In genomic region chr7:104923010-104923421, GRCh38 we compare ENCODE assay signal across 8 cellular contexts.
DNase-seq lines count a peak whose midpoint lies in the region; ATAC-seq and TF ChIP-seq lines count a peak whose summit lies in the region.

No MANE protein-coding gene starts in this region.

- CTCF ChIA-PET in Panc1 (lab: Charles Lee): no interaction called here

- H3K4me1 Mint-ChIP-seq in activated T-cell treated with anti-CD3 and anti-CD28 coated beads, Interleukin-2, amount 50 U/mL, for 72 hours (ENCODE audit: low read depth): peaks cover 9% of the 10 kb centered on the region

- no peak for TF ChIP-seq EP300 in transverse colon (IDR thresholded peaks at IDR 0.05; ENCODE audit: low read depth)

- H3K27ac Mint-ChIP-seq in activated T-cell treated with anti-CD3 and anti-CD28 coated beads, Interleukin-2, amount 50 U/mL, for 72 hours: peak overlapping the region; percentile 15

- no peaks in the 10 kb centered on the region for H3K27me3 Mint-ChIP-seq in activated T-cell treated with anti-CD3 and anti-CD28 coated beads, Interleukin-2, amount 50 U/mL, for 72 hours (ENCODE audit: low read depth)

- ATAC-seq in GM21723 (IDR thresholded peaks at IDR 0.05; ENCODE audit: unreplicated experiment) (peak; percentile 98), Panc1 (peak; percentile 91)
- ATAC-seq in activated T-cell treated with anti-CD3 and anti-CD28 coated beads, Interleukin-2, amount 50 U/mL, for 72 hours (replicated peaks in 1 of 2): peak; percentile 99 to 100

- no peak for TF ChIP-seq POLR2A in transverse colon (IDR thresholded peaks at IDR 0.05)

- H3K36me3 ChIP-seq in Panc1 (ENCODE audit: control insufficient read depth, insufficient read depth, low read length): no peaks in the 10 kb centered on the region
- H3K36me3 ChIP-seq in transverse colon: no peaks in the 10 kb centered on the region

- in situ Hi-C loops in Panc1 (cut with HindIII; ENCODE audit: low pct_unique_long_range_greater_than_20kb, low sequenced_read_pairs) (no loop called here), transverse colon (cut with MboI; ENCODE audit: low pct_ligation_motif_present in 1 of 4, low pct_unique_long_range_greater_than_20kb in 1 of 4, low sequenced_read_pairs in 3 of 4) (no loop called here)

- no peaks in the 10 kb centered on the region for H3K9me3 Mint-ChIP-seq in activated T-cell treated with anti-CD3 and anti-CD28 coated beads, Interleukin-2, amount 50 U/mL, for 72 hours

- H3K27ac ChIP-seq in Panc1 (ENCODE audit: low read length): peak overlapping the region; percentile 14; the same call in 1 of the 2 replicates
- peak overlapping the region; percentile 75 to 79 (median 76) for H3K27ac ChIP-seq in transverse colon

- no peaks in the 10 kb centered on the region for H3K4me1 ChIP-seq in Panc1 (ENCODE audit: control insufficient read depth, insufficient read depth, low read length)
- H3K4me1 ChIP-seq in transverse colon: peaks cover 5 to 48% (median 24%) of the 10 kb centered on the region in 4 donors

- DNase-seq in EL (peak; percentile 86), Panc1 (ENCODE audit: low read depth, low spot score) (peak; percentile 70), fibroblast of peridontal ligament (ENCODE audit: extremely low read depth) (peak; percentile 92), non-pigmented ciliary epithelial cell (ENCODE audit: low read depth) (peak; percentile 59), transverse colon (peak; percentile 89)
- DNase-seq in Jurkat, Clone E6-1 (ENCODE audit: low read depth, low spot score): peak; percentile 54
- DNase-seq in activated T-cell treated with anti-CD3 and anti-CD28 coated beads, Interleukin-2, amount 50 U/mL, for 72 hours: peak; percentile 80 to 86

- no peaks in the 10 kb centered on the region for H3K36me3 Mint-ChIP-seq in activated T-cell treated with anti-CD3 and anti-CD28 coated beads, Interleukin-2, amount 50 U/mL, for 72 hours (ENCODE audit: insufficient read depth in 2 of 2)

- H3K9me3 ChIP-seq in Panc1 (ENCODE audit: control insufficient read depth, insufficient read depth, low read depth, low read length) (no peaks in the 10 kb centered on the region), transverse colon (no peaks in the 10 kb centered on the region)

- no TSS peak for BruUV-seq in Panc1 (replicated peaks; lab: Mats Ljungman, UMichigan)

- 9 to 14% methylated on average over 1 to 4 of the region's 4 CpGs for WGBS in transverse colon (ENCODE audit: low coverage in 1 of 2), 2 donors

- POLR2A ChIA-PET in Panc1 (lab: Charles Lee): no interaction called here

- TF ChIP-seq CTCF in Panc1 (IDR thresholded peaks at IDR 0.05) (peak; percentile 82), transverse colon (IDR thresholded peaks at IDR 0.05) (peak; percentile 65 to 90 (median 68))

- no peak overlapping the region for H3K4me3 Mint-ChIP-seq in activated T-cell treated with anti-CD3 and anti-CD28 coated beads, Interleukin-2, amount 50 U/mL, for 72 hours

- intact Hi-C loops in Panc1 (cut with micrococcal nuclease; ENCODE audit: unreplicated experiment) (no loop called here), transverse colon (cut with DNase I; ENCODE audit: low total_unique reads) (no loop called here)

- H3K4me3 ChIP-seq in Jurkat, Clone E6-1 (ENCODE audit: low read length): no peak overlapping the region
- H3K4me3 ChIP-seq in Panc1 (ENCODE audit: low read depth in 2 of 2, low read length in 2 of 2) (no peak overlapping the region), transverse colon (no peak overlapping the region)

- H3K27me3 ChIP-seq in Panc1 (ENCODE audit: control insufficient read depth, insufficient read depth, low read length) (0 out of 2 replicates have a peak, but pooled peaks cover 2% of the 10 kb centered on the region), transverse colon (no peaks in the 10 kb centered on the region)
